Comparison of ENCODE assay signal across 8 cellular contexts in the genomic region with DNA sequence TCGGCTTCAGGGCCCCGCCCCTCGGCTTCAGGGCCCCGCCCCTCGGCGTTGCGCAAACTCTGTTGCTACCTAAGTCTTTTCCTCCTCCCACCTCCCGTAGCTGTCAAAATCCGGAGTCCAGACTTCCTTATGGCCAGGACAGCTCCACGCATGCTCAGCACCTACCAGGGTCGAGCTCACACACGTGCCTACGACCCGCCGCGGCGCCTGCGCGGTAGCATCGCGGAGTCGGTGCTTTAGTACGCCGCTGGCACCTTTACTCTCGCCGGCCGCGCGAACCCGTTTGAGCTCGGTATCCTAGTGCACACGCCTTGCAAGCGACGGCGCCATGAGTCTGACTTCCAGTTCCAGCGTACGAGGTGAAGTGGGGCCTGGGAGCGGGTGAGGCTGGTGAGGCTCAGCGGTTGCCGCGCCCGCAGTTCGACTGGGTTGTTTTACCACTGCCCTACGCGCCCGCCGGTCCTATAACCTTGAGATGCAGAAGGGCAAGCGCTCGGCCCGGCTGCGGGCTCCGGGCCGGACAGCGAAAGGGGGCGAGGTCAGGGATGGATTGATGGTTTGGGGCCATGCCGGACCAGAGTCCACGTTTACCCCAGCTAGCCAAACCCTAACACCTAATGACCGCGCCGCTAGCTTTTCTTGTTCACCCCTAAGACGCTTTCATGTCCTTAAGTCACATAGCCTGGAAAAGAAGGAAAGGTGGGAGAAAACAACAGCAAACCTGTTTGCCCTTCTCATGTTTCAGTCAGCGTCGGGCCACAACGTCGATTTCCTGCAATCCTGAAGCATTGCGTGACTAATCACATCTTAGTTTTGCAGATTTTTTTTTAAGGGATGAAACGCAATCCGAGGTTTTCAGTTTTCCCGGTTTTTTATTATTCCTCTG. TPM values are rescaled to one million over a fixed set of nuclear protein-coding genes. Genes with fewer than 3 reads are reported as not detected.
DNase-seq lines count a peak whose midpoint lies in the region; ATAC-seq and TF ChIP-seq lines count a peak whose summit lies in the region.

A gene (plus strand): TSS at position 217 of the 886 bp plus-strand sequence. CDS start 112 bp downstream, at position 329.

- no peak for TF ChIP-seq CTCF in omental fat pad (IDR thresholded peaks at IDR 0.05)
- no peak for TF ChIP-seq CTCF in testis (IDR thresholded peaks at IDR 0.05)

- H3K4me1 ChIP-seq in testis = peaks cover 8% of the 10 kb centered on the region

- H3K9me3 ChIP-seq in testis = no peaks in the 10 kb centered on the region

- H3K36me3 ChIP-seq in testis (ENCODE audit: low read depth, missing control alignments) = no peaks in the 10 kb centered on the region

- peak within 1 kb of the TSS; percentile 87 to 89 for H3K27ac ChIP-seq in testis

- peaks cover 18 to 26% of the 10 kb centered on the region in 2 donors for H3K36me3 Mint-ChIP-seq in activated naive CD4-positive, alpha-beta T cell treated with anti-CD3 and anti-CD28 coated beads, Interleukin-2, amount 50 U/mL, for 72 hours

- no peaks in the 10 kb centered on the region for H3K9me3 Mint-ChIP-seq in activated naive CD4-positive, alpha-beta T cell treated with anti-CD3 and anti-CD28 coated beads, Interleukin-2, amount 50 U/mL, for 72 hours

- 0% methylated on average over 39 to 69 of the region's 69 CpGs for WGBS in testis, 2 donors

- intact Hi-C loops in testis (cut with DNase I; ENCODE audit: low total_unique reads) = no loop called here

- DNase-seq in NCI-H1092 treated with DMSO at 0.1 percent for 48 hours (lab: John Stamatoyannopoulos, UW) = peak; percentile 97
- peak; percentile 96 for DNase-seq in SKM-1 (lab: John Stamatoyannopoulos, UW; ENCODE audit: unreplicated experiment)
- peak; percentile 94 for DNase-seq in activated naive CD4-positive, alpha-beta T cell treated with anti-CD3 and anti-CD28 coated beads, Interleukin-2, amount 50 U/mL, for 72 hours (ENCODE audit: low spot score in 2 of 2)
- peak; percentile 96 for DNase-seq in glomerular endothelial cell (ENCODE audit: extremely low read depth, low read depth, low spot score)
- DNase-seq in omental fat pad (ENCODE audit: low spot score) = peak; percentile 87
- peak; percentile 98 for DNase-seq in testis

- peak within 1 kb of the TSS; percentile 92 for H3K4me3 ChIP-seq in GM08714 (ENCODE audit: low read length)
- peak within 1 kb of the TSS; percentile 81 to 92 for H3K4me3 ChIP-seq in testis

- ATAC-seq in HG02610 (IDR thresholded peaks at IDR 0.05; ENCODE audit: unreplicated experiment) (peak; percentile 65), omental fat pad (ENCODE audit: low FRiP score) (peak; percentile 89)
- peak; percentile 73 to 75 for ATAC-seq in activated naive CD4-positive, alpha-beta T cell treated with anti-CD3 and anti-CD28 coated beads, Interleukin-2, amount 50 U/mL, for 72 hours

- H3K27ac Mint-ChIP-seq in activated naive CD4-positive, alpha-beta T cell treated with anti-CD3 and anti-CD28 coated beads, Interleukin-2, amount 50 U/mL, for 72 hours = peak within 1 kb of the TSS; percentile 97 to 99

- no peak for TF ChIP-seq POLR2A in testis (IDR thresholded peaks at IDR 0.05)

- H3K27me3 ChIP-seq in testis = no peaks in the 10 kb centered on the region

RNA-seq across cellular contexts. Expression of the gene that starts here (rescaled TPM):
- total RNA-seq in activated naive CD4-positive, alpha-beta T cell treated with anti-CD3 and anti-CD28 coated beads, Interleukin-2, amount 50 U/mL, for 72 hours = 10 to 100 TPM; 38.1 to 63.2 TPM
- total RNA-seq in glomerular endothelial cell (24.8 and 44.8 TPM in 2 replicates), omental fat pad (10 to 100 TPM; 14.6 to 21.8 (median 18.1) TPM), testis (10 to 100 TPM; 20.3 to 20.7 TPM)
- 71.2 TPM for polyA plus RNA-seq in testis (ENCODE audit: insufficient read depth, low read depth, low replicate concordance)

Comparison
In these comparisons a context has a peak if more than half of its experiments do, and no peak if none do; other contexts are left out.
1. Peak in every context shown above with its lines: DNase-seq, ATAC-seq, H3K4me3 ChIP-seq and H3K27ac ChIP-seq.